Comparison of ENCODE assay signal across 28 cellular contexts in genomic region chr1:184836081-184836480, GRCh38.
DNase-seq lines count a peak whose midpoint lies in the region; ATAC-seq and TF ChIP-seq lines count a peak whose summit lies in the region.
"Had no signal": no experiment of that assay in that cellular context is flagged by ENCODE, and none has a peak within 500 bp of the region (broad histone marks: within the 10 kb centered on the region; RNA-seq: fewer than 3 reads in every experiment).

No MANE protein-coding gene starts in this region.

- TF ChIP-seq POLR2A in uterus (IDR thresholded peaks at IDR 0.05), result no peak

- H3K4me1 Mint-ChIP-seq in chondrocyte (ENCODE audit: low read depth) (peaks cover 39% of the 10 kb centered on the region), nephron (peaks cover 27% of the 10 kb centered on the region)
- H3K4me1 Mint-ChIP-seq: GM23338, neural progenitor cell had no signal

- intact Hi-C loops in heart right ventricle (cut with DNase I), result loop anchor here in 1 of 10 donors (10.0 kb wide), 1 partner anchor 49 kb away; no protein-coding TSS in a partner anchor
- intact Hi-C loops in uterus (cut with DNase I; ENCODE audit: low total_unique reads), result no loop called here

- H3K4me3 ChIP-seq in heart right ventricle, result no peak overlapping the region
- H3K4me3 ChIP-seq in right atrium auricular region, result no peak overlapping the region
- H3K4me3 ChIP-seq in uterus, result no peak overlapping the region
- H3K4me3 ChIP-seq: A549; BLaER1 treated with 17β-estradiol and CSF1 and Interleukin-3, amounts not matched to agents 10 nM and 100 nM; GM23338; neural progenitor cell; upper lobe of left lung had no signal

- WGBS in heart right ventricle, 2 donors, result 69 to 82% methylated on average over 1 of the region's 1 CpG

- H3K9me3 Mint-ChIP-seq in chondrocyte (ENCODE audit: low read depth) (no peaks in the 10 kb centered on the region), nephron (peaks cover 7% of the 10 kb centered on the region)
- H3K9me3 Mint-ChIP-seq: stimulated activated naive CD8-positive, alpha-beta T cell treated with anti-CD3 and anti-CD28 coated beads, Interleukin-15, Interleukin-2, amounts not matched to agents 100 ng/mL and 50 ng/mL, for 24 hours had no signal

- H3K27me3 ChIP-seq in heart right ventricle (no peaks in the 10 kb centered on the region), right atrium auricular region (no peaks in the 10 kb centered on the region), uterus (no peaks in the 10 kb centered on the region)
- H3K27me3 ChIP-seq: BLaER1 treated with 17β-estradiol and CSF1 and Interleukin-3, amounts not matched to agents 10 nM and 100 nM; brain microvascular endothelial cell; foreskin keratinocyte; neural progenitor cell; upper lobe of left lung had no signal

- POLR2A ChIA-PET in RWPE1 (lab: Yijun Ruan, JAX; ENCODE audit: low non-redundant PET), result no interaction called here

- H3K4me3 Mint-ChIP-seq in chondrocyte (ENCODE audit: unreplicated experiment) (no peak overlapping the region), nephron (no peak overlapping the region)
- H3K4me3 Mint-ChIP-seq: activated naive CD8-positive, alpha-beta T cell treated with anti-CD3 and anti-CD28 coated beads, Interleukin-2, amount 10 ng/mL, durations not matched to agents 7 days and 5 days; GM23338; neural progenitor cell; stimulated activated naive CD8-positive, alpha-beta T cell treated with anti-CD3 and anti-CD28 coated beads, Interleukin-15, Interleukin-2, amounts not matched to agents 100 ng/mL and 50 ng/mL, for 24 hours had no signal

- H3K36me3 ChIP-seq in heart right ventricle (peaks cover 0 to 18% (median 9%) of the 10 kb centered on the region in 9 donors), right atrium auricular region (peaks cover 20% of the 10 kb centered on the region), uterus (no peaks in the 10 kb centered on the region)
- H3K36me3 ChIP-seq: brain microvascular endothelial cell, neural progenitor cell, upper lobe of left lung, WERI-Rb-1 had no signal

- H3K9me3 ChIP-seq in heart right ventricle (peaks cover 0 to 8% (median 0%) of the 10 kb centered on the region in 11 donors), right atrium auricular region (no peaks in the 10 kb centered on the region), uterus (no peaks in the 10 kb centered on the region)
- H3K9me3 ChIP-seq: A549, upper lobe of left lung had no signal

- peak overlapping the region in 8 of 10 donors; percentile 24 to 86 (median 70) for H3K27ac ChIP-seq in heart right ventricle
- H3K27ac ChIP-seq in right atrium auricular region, result peak overlapping the region in 1 of 2 donors; percentile 79
- peak overlapping the region; percentile 76 to 83 for H3K27ac ChIP-seq in uterus
- no peak overlapping the region for H3K27ac ChIP-seq in RWPE1
- H3K27ac ChIP-seq: A549; BLaER1 treated with 17β-estradiol and CSF1 and Interleukin-3, amounts not matched to agents 10 nM and 100 nM; brain microvascular endothelial cell; foreskin keratinocyte; neural progenitor cell; upper lobe of left lung; WERI-Rb-1 had no signal

- DNase-seq in heart right ventricle (no peak), right atrium auricular region (ENCODE audit: low spot score) (no peak), chondrocyte (ENCODE audit: low spot score) (no peak), uterus (no peak), RWPE1 (ENCODE audit: low spot score) (no peak), activated gamma-delta T cell (lab: John Stamatoyannopoulos, UW) (no peak)
- DNase-seq: activated CD4-positive, alpha-beta T cell treated with anti-CD3 and anti-CD28 coated beads, Interleukin-2, amount 50 U/mL, for 1 hour; activated CD8-positive, alpha-beta memory T cell treated with anti-CD3 and anti-CD28 coated beads, Interleukin-2, amount 50 U/mL, for 4 hours; activated naive CD8-positive, alpha-beta T cell treated with anti-CD3 and anti-CD28 coated beads, Interleukin-2, amount 10 ng/mL, durations not matched to agents 7 days and 5 days; brain microvascular endothelial cell; dermis blood vessel endothelial cell; foreskin keratinocyte; hypothalamus; islet precursor cell; NCI-H1417; NCI-H446 treated with DMSO at 0.1 percent for 48 hours; NK-92 treated with Interleukin-12 subunit alpha and Interleukin-12 subunit beta, amount 100 ng/mL, for 24 hours; stimulated activated CD4-positive, alpha-beta T cell treated with anti-CD3 and anti-CD28 coated beads, Interleukin-2, amount 100 ng/mL, for 48 hours; upper lobe of left lung; WERI-Rb-1 had no signal

- H3K27me3 Mint-ChIP-seq in chondrocyte (ENCODE audit: low read depth) (no peaks in the 10 kb centered on the region), nephron (ENCODE audit: low read depth) (no peaks in the 10 kb centered on the region)
- H3K27me3 Mint-ChIP-seq: activated naive CD8-positive, alpha-beta T cell treated with anti-CD3 and anti-CD28 coated beads, Interleukin-2, amount 10 ng/mL, durations not matched to agents 7 days and 5 days had no signal

- peaks cover 17 to 54% (median 44%) of the 10 kb centered on the region in 9 donors for H3K4me1 ChIP-seq in heart right ventricle
- H3K4me1 ChIP-seq in right atrium auricular region, result peaks cover 0 to 26% of the 10 kb centered on the region in 2 donors
- peaks cover 4 to 10% of the 10 kb centered on the region in 2 donors for H3K4me1 ChIP-seq in uterus
- H3K4me1 ChIP-seq: neural progenitor cell had no signal

- TF ChIP-seq CTCF in heart right ventricle (IDR thresholded peaks at IDR 0.05), result no peak
- no peak for TF ChIP-seq CTCF in right atrium auricular region (IDR thresholded peaks at IDR 0.05)
- TF ChIP-seq CTCF in chondrocyte (IDR thresholded peaks at IDR 0.05), result no peak
- no peak for TF ChIP-seq CTCF in nephron (IDR thresholded peaks at IDR 0.05; ENCODE audit: unreplicated experiment in 3 of 3)
- TF ChIP-seq CTCF in uterus (IDR thresholded peaks at IDR 0.05), result no peak
- no peak for TF ChIP-seq CTCF in RWPE1 (conservative IDR thresholded peaks at IDR 0.05; ENCODE audit: low read depth)

- no peak for ATAC-seq in heart right ventricle
- ATAC-seq in GM21360 (IDR thresholded peaks at IDR 0.05; ENCODE audit: unreplicated experiment), result no peak
- ATAC-seq: A549, foreskin keratinocyte, GM23338, Panc1 had no signal

- CTCF ChIA-PET in RWPE1 (lab: Yijun Ruan, JAX), result interaction anchor here (0.7 kb wide), 1 partner anchor 123 kb away, joined by 3 read pairs; no protein-coding TSS in a partner anchor

- H3K36me3 Mint-ChIP-seq in chondrocyte (ENCODE audit: low read depth), result peaks cover 15% of the 10 kb centered on the region
- peaks cover 9% of the 10 kb centered on the region for H3K36me3 Mint-ChIP-seq in nephron (ENCODE audit: low read depth)
- H3K36me3 Mint-ChIP-seq: neural progenitor cell had no signal

- H3K27ac Mint-ChIP-seq in chondrocyte (ENCODE audit: unreplicated experiment) (peak overlapping the region; percentile 10), nephron (peak overlapping the region; percentile 46 to 57 (median 46))
- H3K27ac Mint-ChIP-seq: activated naive CD8-positive, alpha-beta T cell treated with anti-CD3 and anti-CD28 coated beads, Interleukin-2, amount 10 ng/mL, durations not matched to agents 7 days and 5 days; GM23338; neural progenitor cell; stimulated activated naive CD8-positive, alpha-beta T cell treated with anti-CD3 and anti-CD28 coated beads, Interleukin-15, Interleukin-2, amounts not matched to agents 100 ng/mL and 50 ng/mL, for 24 hours had no signal
